21 cellular contexts compared by ENCODE assay signal in the genomic region with DNA sequence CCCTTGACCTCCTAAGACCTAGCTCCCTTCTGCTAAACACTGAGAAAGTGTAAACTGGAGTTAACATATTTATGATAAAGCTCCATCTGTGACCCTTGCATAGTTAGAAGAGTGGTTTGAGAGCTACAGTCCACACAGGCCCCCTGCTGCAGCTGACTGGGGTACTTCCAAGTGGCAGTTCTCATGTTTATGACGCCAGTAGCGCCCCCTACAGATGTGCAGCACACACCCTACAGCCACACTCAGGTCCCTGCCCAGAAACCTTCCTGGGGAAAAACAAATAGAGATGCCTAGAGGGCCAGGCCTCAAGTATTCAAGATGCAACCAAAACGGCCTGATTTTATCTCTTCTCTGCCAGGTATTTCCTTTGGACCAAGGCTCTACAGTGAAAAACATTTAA.
DNase-seq lines count a peak whose midpoint lies in the region; ATAC-seq and TF ChIP-seq lines count a peak whose summit lies in the region.
"Had no signal": no experiment of that assay in that cellular context is flagged by ENCODE, and none has a peak within 500 bp of the region (broad histone marks: within the 10 kb centered on the region; RNA-seq: fewer than 3 reads in every experiment).

No MANE protein-coding gene starts in this region.

- peak; percentile 70 to 72 for TF ChIP-seq CTCF in GM23338 (conservative IDR thresholded peaks at IDR 0.05; ENCODE audit: low read depth in 2 of 2)
- no peak for TF ChIP-seq CTCF in NB4 (IDR thresholded peaks at IDR 0.05; ENCODE audit: low read depth, low read length)
- TF ChIP-seq CTCF in endodermal cell (conservative IDR thresholded peaks at IDR 0.05) = peak; percentile 72
- no peak for TF ChIP-seq CTCF in nephron (IDR thresholded peaks at IDR 0.05; ENCODE audit: unreplicated experiment in 3 of 3)
- no peak for TF ChIP-seq CTCF in A673 (conservative IDR thresholded peaks at IDR 0.05; ENCODE audit: low read depth, low read length)

- H3K9me2 ChIP-seq in GM23338 (ENCODE audit: insufficient read depth) = 0 out of 2 replicates have a peak, but pooled peaks cover 5% of the 10 kb centered on the region

- H3K27ac Mint-ChIP-seq in GM23338 = no peak overlapping the region
- no peak overlapping the region for H3K27ac Mint-ChIP-seq in endodermal cell
- H3K27ac Mint-ChIP-seq in nephron = peak overlapping the region in 2 of 3 experiments; percentile 8 to 68
- H3K27ac Mint-ChIP-seq: activated CD4-positive, alpha-beta T cell treated with anti-CD3 and anti-CD28 coated beads, Interleukin-2, amount 10 ng/mL, durations not matched to agents 7 days and 5 days; activated CD8-positive, alpha-beta memory T cell treated with anti-CD3 and anti-CD28 coated beads, Interleukin-2, amount 10 ng/mL, durations not matched to agents 7 days and 5 days; activated T-helper 1 cell treated with anti-CD3 and anti-CD28 coated beads, Interleukin-12 subunit alpha, Interleukin-12 subunit beta, Interleukin-2, Interleukin-4 antibody, amounts not matched to agents 30 ng/mL and 10 ng/mL and 1 ng/mL, durations not matched to agents 14 hours and 24 hours and 36 hours; CD8-positive, alpha-beta memory T cell; stimulated activated naive B cell treated with anti-CD40 and anti-IgM and Interleukin-4, amounts not matched to agents 10 μg/mL and 1 μg/mL and 100 μg/mL, for 72 hours; T-helper 1 cell treated with Interleukin-12 subunit alpha and Interleukin-12 subunit beta and Interleukin-4 antibody, amounts not matched to agents 30 μg/mL and 1 μg/mL, for 36 hours had no signal

- CTCF ChIA-PET in A673 (lab: Charles Lee) = interaction anchor here (0.6 kb wide), 1 partner anchor 29 kb away, joined by 3 read pairs; no protein-coding TSS in a partner anchor

- peaks cover 2% of the 10 kb centered on the region; the same call in 2 of the 3 replicates for H3K4me1 Mint-ChIP-seq in GM23338
- H3K4me1 Mint-ChIP-seq in endodermal cell = peaks cover 9% of the 10 kb centered on the region
- H3K4me1 Mint-ChIP-seq in nephron = peaks cover 18% of the 10 kb centered on the region
- H3K4me1 Mint-ChIP-seq: activated CD4-positive, alpha-beta T cell treated with anti-CD3 and anti-CD28 coated beads, Interleukin-2, amount 10 ng/mL, durations not matched to agents 7 days and 5 days; activated CD8-positive, alpha-beta memory T cell treated with anti-CD3 and anti-CD28 coated beads, Interleukin-2, amount 10 ng/mL, durations not matched to agents 7 days and 5 days; CD8-positive, alpha-beta memory T cell; stimulated activated naive B cell treated with anti-CD40 and anti-IgM and Interleukin-4, amounts not matched to agents 10 μg/mL and 1 μg/mL and 100 μg/mL, for 72 hours had no signal

- H3K27me3 Mint-ChIP-seq in GM23338 (ENCODE audit: insufficient read depth, low read depth, poor library complexity) (peaks cover 4% of the 10 kb centered on the region), endodermal cell (ENCODE audit: insufficient read depth) (no peaks in the 10 kb centered on the region), nephron (ENCODE audit: low read depth) (peaks cover 8% of the 10 kb centered on the region)
- H3K27me3 Mint-ChIP-seq: activated CD4-positive, alpha-beta T cell treated with anti-CD3 and anti-CD28 coated beads, Interleukin-2, amount 10 ng/mL, durations not matched to agents 7 days and 5 days; activated CD8-positive, alpha-beta memory T cell treated with anti-CD3 and anti-CD28 coated beads, Interleukin-2, amount 10 ng/mL, durations not matched to agents 7 days and 5 days; CD8-positive, alpha-beta memory T cell; stimulated activated naive B cell treated with anti-CD40 and anti-IgM and Interleukin-4, amounts not matched to agents 10 μg/mL and 1 μg/mL and 100 μg/mL, for 72 hours had no signal

- ATAC-seq in GM23338 = peak; percentile 93
- ATAC-seq: activated CD8-positive, alpha-beta memory T cell treated with anti-CD3 and anti-CD28 coated beads, Interleukin-2, amount 10 ng/mL, durations not matched to agents 7 days and 5 days; HepG2; stimulated activated naive B cell treated with anti-CD40 and anti-IgM and Interleukin-4, amounts not matched to agents 10 μg/mL and 1 μg/mL and 100 μg/mL, for 72 hours had no signal

- no peak overlapping the region for H2AFZ ChIP-seq in GM23338

- peaks cover 3% of the 10 kb centered on the region; the same call in 1 of the 3 replicates for H3K36me3 Mint-ChIP-seq in GM23338 (ENCODE audit: low read depth)
- H3K36me3 Mint-ChIP-seq in endodermal cell (ENCODE audit: low read depth) = peaks cover 5% of the 10 kb centered on the region
- peaks cover 4% of the 10 kb centered on the region for H3K36me3 Mint-ChIP-seq in nephron (ENCODE audit: low read depth)
- H3K36me3 Mint-ChIP-seq: activated CD8-positive, alpha-beta memory T cell treated with anti-CD3 and anti-CD28 coated beads, Interleukin-2, amount 10 ng/mL, durations not matched to agents 7 days and 5 days; CD8-positive, alpha-beta memory T cell; stimulated activated naive B cell treated with anti-CD40 and anti-IgM and Interleukin-4, amounts not matched to agents 10 μg/mL and 1 μg/mL and 100 μg/mL, for 72 hours had no signal

- no peak overlapping the region for H3K9ac ChIP-seq in endodermal cell (ENCODE audit: extremely low read depth, low read length, poor library complexity, severe bottlenecking)

- TF ChIP-seq POLR2A in NB4 (IDR thresholded peaks at IDR 0.05; ENCODE audit: extremely low read depth, insufficient read length) = no peak

- no peaks in the 10 kb centered on the region for H4K20me1 ChIP-seq in GM23338 (replicated peaks; ENCODE audit: insufficient read depth)

- POLR2A ChIA-PET in A673 (lab: Charles Lee; ENCODE audit: low non-redundant PET) = no interaction called here

- H3K4me3 ChIP-seq in GM23338 (no peak overlapping the region), NB4 (ENCODE audit: low read depth, low read length) (no peak overlapping the region), endodermal cell (ENCODE audit: low read length) (no peak overlapping the region), A673 (ENCODE audit: low read depth, low read length, poor library complexity, severe bottlenecking) (no peak overlapping the region)
- H3K4me3 ChIP-seq: smooth muscle cell, testis had no signal

- no peaks in the 10 kb centered on the region for H3K27me3 ChIP-seq in GM23338 (ENCODE audit: insufficient read depth)
- H3K27me3 ChIP-seq in endodermal cell (ENCODE audit: control insufficient read depth, insufficient read depth, low read length, poor library complexity, severe bottlenecking) = no peaks in the 10 kb centered on the region
- H3K27me3 ChIP-seq in A673 (replicated peaks; ENCODE audit: insufficient read depth, low read depth, low read length, poor library complexity) = no peaks in the 10 kb centered on the region
- H3K27me3 ChIP-seq: testis had no signal

- H3K4me3 Mint-ChIP-seq in GM23338 (no peak overlapping the region), endodermal cell (no peak overlapping the region), nephron (peak overlapping the region in 2 of 3 experiments; percentile 22 to 53)
- H3K4me3 Mint-ChIP-seq: activated CD4-positive, alpha-beta T cell treated with anti-CD3 and anti-CD28 coated beads, Interleukin-2, amount 10 ng/mL, durations not matched to agents 7 days and 5 days; activated CD8-positive, alpha-beta memory T cell treated with anti-CD3 and anti-CD28 coated beads, Interleukin-2, amount 10 ng/mL, durations not matched to agents 7 days and 5 days; activated T-helper 1 cell treated with anti-CD3 and anti-CD28 coated beads, Interleukin-12 subunit alpha, Interleukin-12 subunit beta, Interleukin-2, Interleukin-4 antibody, amounts not matched to agents 30 ng/mL and 10 ng/mL and 1 ng/mL, durations not matched to agents 14 hours and 24 hours and 36 hours; CD8-positive, alpha-beta memory T cell; stimulated activated naive B cell treated with anti-CD40 and anti-IgM and Interleukin-4, amounts not matched to agents 10 μg/mL and 1 μg/mL and 100 μg/mL, for 72 hours; T-helper 1 cell treated with Interleukin-12 subunit alpha and Interleukin-12 subunit beta and Interleukin-4 antibody, amounts not matched to agents 30 μg/mL and 1 μg/mL, for 36 hours had no signal

- H3K9me3 ChIP-seq in endodermal cell (ENCODE audit: control insufficient read depth, low read length) = no peaks in the 10 kb centered on the region
- H3K9me3 ChIP-seq in A673 (ENCODE audit: low read depth, low read length, poor library complexity, severe bottlenecking) = no peaks in the 10 kb centered on the region
- H3K9me3 ChIP-seq: testis had no signal

- H3K36me3 ChIP-seq in GM23338 (ENCODE audit: insufficient read depth) = no peaks in the 10 kb centered on the region
- no peaks in the 10 kb centered on the region for H3K36me3 ChIP-seq in endodermal cell (ENCODE audit: control insufficient read depth, insufficient read depth, low read length)
- no peaks in the 10 kb centered on the region for H3K36me3 ChIP-seq in A673 (ENCODE audit: insufficient read depth, low read length, poor library complexity, severe bottlenecking)

- H3K4me1 ChIP-seq in GM23338 (ENCODE audit: insufficient read depth) (no peaks in the 10 kb centered on the region), endodermal cell (ENCODE audit: control insufficient read depth, insufficient read depth, low read length) (no peaks in the 10 kb centered on the region), A673 (ENCODE audit: insufficient read depth, low read length, poor library complexity, severe bottlenecking) (no peaks in the 10 kb centered on the region)
- H3K4me1 ChIP-seq: testis had no signal

- intact Hi-C loops in A673 (cut with micrococcal nuclease; ENCODE audit: unreplicated experiment) = no loop called here

- no peaks in the 10 kb centered on the region for H3F3A ChIP-seq in GM23338 (replicated peaks; ENCODE audit: low read depth)

- peak; percentile 70 for DNase-seq in GM23338 (ENCODE audit: low spot score)
- peak; percentile 15 for DNase-seq in NB4 (ENCODE audit: low read depth)
- peak; percentile 83 for DNase-seq in endodermal cell
- DNase-seq in A673 (ENCODE audit: low spot score) = no peak
- DNase-seq in EL = no peak
- DNase-seq in NCI-H187 (lab: John Stamatoyannopoulos, UW) = no peak
- DNase-seq: activated CD4-positive, alpha-beta T cell treated with anti-CD3 and anti-CD28 coated beads, Interleukin-2, amount 10 ng/mL, durations not matched to agents 7 days and 5 days; activated CD8-positive, alpha-beta memory T cell treated with anti-CD3 and anti-CD28 coated beads, Interleukin-2, amount 10 ng/mL, durations not matched to agents 7 days and 5 days; activated naive CD4-positive, alpha-beta T cell treated with anti-CD3 and anti-CD28 coated beads, Interleukin-2, amount 50 U/mL, for 16 hours; CD8-positive, alpha-beta memory T cell; DMS79 treated with DMSO at 0.1 percent for 48 hours; kidney glomerular epithelial cell; NCI-H1436 treated with DMSO at 0.1 percent for 48 hours; NCI-H2171 treated with DMSO at 0.1 percent for 48 hours; stimulated activated naive B cell treated with anti-CD40 and anti-IgM and Interleukin-4, amounts not matched to agents 10 μg/mL and 1 μg/mL and 100 μg/mL, for 72 hours; testis had no signal

- H3K4me2 ChIP-seq in GM23338 = no peak overlapping the region
- H3K4me2 ChIP-seq: smooth muscle cell had no signal

- no peaks in the 10 kb centered on the region for H3K79me2 ChIP-seq in GM23338 (replicated peaks; ENCODE audit: insufficient read depth)

- BruUV-seq in A673 (replicated peaks; lab: Mats Ljungman, UMichigan) = no TSS peak

- no peak overlapping the region for H3K27ac ChIP-seq in GM23338 (ENCODE audit: low read depth)
- H3K27ac ChIP-seq in endodermal cell (ENCODE audit: low read depth, low read length) = no peak overlapping the region
- no peak overlapping the region for H3K27ac ChIP-seq in A673 (ENCODE audit: low read depth, low read length, poor library complexity, severe bottlenecking)
- H3K27ac ChIP-seq: testis had no signal

- 40 to 67% methylated on average over 1 to 3 of the region's 3 CpGs for WGBS in endodermal cell (ENCODE audit: insufficient coverage in 1 of 2, insufficient read length in 1 of 2), 2 experiments

- no peaks in the 10 kb centered on the region; the same call in 2 of the 3 replicates for H3K9me3 Mint-ChIP-seq in GM23338
- H3K9me3 Mint-ChIP-seq in endodermal cell = peaks cover 3% of the 10 kb centered on the region
- H3K9me3 Mint-ChIP-seq in nephron = peaks cover 4% of the 10 kb centered on the region
- H3K9me3 Mint-ChIP-seq: activated CD4-positive, alpha-beta T cell treated with anti-CD3 and anti-CD28 coated beads, Interleukin-2, amount 10 ng/mL, durations not matched to agents 7 days and 5 days; activated T-helper 1 cell treated with anti-CD3 and anti-CD28 coated beads, Interleukin-12 subunit alpha, Interleukin-12 subunit beta, Interleukin-2, Interleukin-4 antibody, amounts not matched to agents 30 ng/mL and 10 ng/mL and 1 ng/mL, durations not matched to agents 14 hours and 24 hours and 36 hours; T-helper 1 cell treated with Interleukin-12 subunit alpha and Interleukin-12 subunit beta and Interleukin-4 antibody, amounts not matched to agents 30 μg/mL and 1 μg/mL, for 36 hours had no signal

Comparison
In these comparisons a context has a peak if more than half of its experiments do, and no peak if none do; other contexts are left out.
1. DNase-seq: peak in GM23338 (single experiment), NB4 (single experiment) and endodermal cell (single experiment); none in A673 (single experiment), EL (single experiment) and NCI-H187 (0 of 2).
2. H3K27ac Mint-ChIP-seq: peak in nephron (2 of 3); none in GM23338 (single experiment) and endodermal cell (single experiment).
3. H3K4me3 Mint-ChIP-seq: peak in nephron (2 of 3); none in GM23338 (single experiment) and endodermal cell (single experiment).
4. CTCF ChIP-seq: peak in GM23338 (2 of 2) and endodermal cell (single experiment); none in NB4 (single experiment), nephron (0 of 3) and A673 (single experiment).